8 cellular contexts compared by ENCODE assay signal in genomic region chr2:224847961-224848850, GRCh38.
DNase-seq lines count a peak whose midpoint lies in the region; ATAC-seq lines count a peak whose summit lies in the region.

No MANE protein-coding gene starts in this region.

- H3K9me3 Mint-ChIP-seq in CD4-positive, CD25-positive, alpha-beta regulatory T cell: no peaks in the 10 kb centered on the region
- no peaks in the 10 kb centered on the region for H3K9me3 Mint-ChIP-seq in activated naive CD8-positive, alpha-beta T cell treated with anti-CD3 and anti-CD28 coated beads, Interleukin-2, amount 10 ng/mL, durations not matched to agents 7 days and 5 days
- H3K9me3 Mint-ChIP-seq in activated T-helper 1 cell treated with anti-CD3 and anti-CD28 coated beads, Interleukin-12 subunit alpha, Interleukin-12 subunit beta, Interleukin-2, Interleukin-4 antibody, amounts not matched to agents 30 ng/mL and 10 ng/mL and 1 ng/mL, durations not matched to agents 14 hours and 24 hours and 36 hours: no peaks in the 10 kb centered on the region

- no peak overlapping the region for H3K4me3 Mint-ChIP-seq in CD4-positive, CD25-positive, alpha-beta regulatory T cell
- no peak overlapping the region for H3K4me3 Mint-ChIP-seq in activated naive CD8-positive, alpha-beta T cell treated with anti-CD3 and anti-CD28 coated beads, Interleukin-2, amount 10 ng/mL, durations not matched to agents 7 days and 5 days
- no peak overlapping the region for H3K4me3 Mint-ChIP-seq in activated T-helper 1 cell treated with anti-CD3 and anti-CD28 coated beads, Interleukin-12 subunit alpha, Interleukin-12 subunit beta, Interleukin-2, Interleukin-4 antibody, amounts not matched to agents 30 ng/mL and 10 ng/mL and 1 ng/mL, durations not matched to agents 14 hours and 24 hours and 36 hours

- no peak for ATAC-seq in CD4-positive, CD25-positive, alpha-beta regulatory T cell (ENCODE audit: low read depth in 2 of 2)
- no peak for ATAC-seq in activated naive CD8-positive, alpha-beta T cell treated with anti-CD3 and anti-CD28 coated beads, Interleukin-2, amount 10 ng/mL, durations not matched to agents 7 days and 5 days (ENCODE audit: low read depth)
- no peak for ATAC-seq in GM19452 (IDR thresholded peaks at IDR 0.05; ENCODE audit: unreplicated experiment)

- intact Hi-C loops in activated T-helper 1 cell treated with anti-CD3 and anti-CD28 coated beads, Interleukin-12 subunit alpha, Interleukin-12 subunit beta, Interleukin-2, Interleukin-4 antibody, amounts not matched to agents 30 ng/mL and 10 ng/mL and 1 ng/mL, durations not matched to agents 14 hours and 24 hours and 36 hours (cut with micrococcal nuclease): no loop called here

- no peaks in the 10 kb centered on the region for H3K27me3 Mint-ChIP-seq in CD4-positive, CD25-positive, alpha-beta regulatory T cell
- no peaks in the 10 kb centered on the region for H3K27me3 Mint-ChIP-seq in activated naive CD8-positive, alpha-beta T cell treated with anti-CD3 and anti-CD28 coated beads, Interleukin-2, amount 10 ng/mL, durations not matched to agents 7 days and 5 days
- H3K27me3 Mint-ChIP-seq in activated T-helper 1 cell treated with anti-CD3 and anti-CD28 coated beads, Interleukin-12 subunit alpha, Interleukin-12 subunit beta, Interleukin-2, Interleukin-4 antibody, amounts not matched to agents 30 ng/mL and 10 ng/mL and 1 ng/mL, durations not matched to agents 14 hours and 24 hours and 36 hours (ENCODE audit: insufficient read depth): no peaks in the 10 kb centered on the region

- peak overlapping the region in 2 of 3 donors; percentile 57 to 62 for H3K27ac Mint-ChIP-seq in CD4-positive, CD25-positive, alpha-beta regulatory T cell
- H3K27ac Mint-ChIP-seq in activated naive CD8-positive, alpha-beta T cell treated with anti-CD3 and anti-CD28 coated beads, Interleukin-2, amount 10 ng/mL, durations not matched to agents 7 days and 5 days: peak overlapping the region; percentile 9
- no peak overlapping the region for H3K27ac Mint-ChIP-seq in activated T-helper 1 cell treated with anti-CD3 and anti-CD28 coated beads, Interleukin-12 subunit alpha, Interleukin-12 subunit beta, Interleukin-2, Interleukin-4 antibody, amounts not matched to agents 30 ng/mL and 10 ng/mL and 1 ng/mL, durations not matched to agents 14 hours and 24 hours and 36 hours

- no peak overlapping the region for H3K27ac ChIP-seq in CD4-positive, CD25-positive, alpha-beta regulatory T cell (ENCODE audit: insufficient read depth, low read length, poor library complexity, severe bottlenecking)

- peaks cover 94% of the 10 kb centered on the region for H3K36me3 ChIP-seq in CD4-positive, CD25-positive, alpha-beta regulatory T cell (ENCODE audit: control insufficient read depth, insufficient read depth, low read length)
- peaks cover 11% of the 10 kb centered on the region for H3K36me3 ChIP-seq in MG63

- peaks cover 0 to 4% (median under 1%) of the 10 kb centered on the region in 4 donors for H3K4me1 Mint-ChIP-seq in CD4-positive, CD25-positive, alpha-beta regulatory T cell
- H3K4me1 Mint-ChIP-seq in activated naive CD8-positive, alpha-beta T cell treated with anti-CD3 and anti-CD28 coated beads, Interleukin-2, amount 10 ng/mL, durations not matched to agents 7 days and 5 days: peaks cover 4% of the 10 kb centered on the region
- peaks cover 12% of the 10 kb centered on the region for H3K4me1 Mint-ChIP-seq in activated T-helper 1 cell treated with anti-CD3 and anti-CD28 coated beads, Interleukin-12 subunit alpha, Interleukin-12 subunit beta, Interleukin-2, Interleukin-4 antibody, amounts not matched to agents 30 ng/mL and 10 ng/mL and 1 ng/mL, durations not matched to agents 14 hours and 24 hours and 36 hours (ENCODE audit: low read depth)

- H3K4me3 ChIP-seq in CD4-positive, CD25-positive, alpha-beta regulatory T cell (ENCODE audit: low read depth, low read length): no peak overlapping the region
- no peak overlapping the region for H3K4me3 ChIP-seq in MG63

- H3K4me1 ChIP-seq in CD4-positive, CD25-positive, alpha-beta regulatory T cell (ENCODE audit: control insufficient read depth, insufficient read depth, low read length, poor library complexity, severe bottlenecking): no peaks in the 10 kb centered on the region

- H3K27me3 ChIP-seq in CD4-positive, CD25-positive, alpha-beta regulatory T cell (ENCODE audit: control insufficient read depth, insufficient read depth, low read length): no peaks in the 10 kb centered on the region
- no peaks in the 10 kb centered on the region for H3K27me3 ChIP-seq in MG63

- no peaks in the 10 kb centered on the region for H3K9me3 ChIP-seq in CD4-positive, CD25-positive, alpha-beta regulatory T cell (ENCODE audit: control insufficient read depth in 2 of 2, low read length in 2 of 2)
- no peaks in the 10 kb centered on the region for H3K9me3 ChIP-seq in MG63

- peaks cover 74% of the 10 kb centered on the region for H3K36me3 Mint-ChIP-seq in CD4-positive, CD25-positive, alpha-beta regulatory T cell
- peaks cover 55% of the 10 kb centered on the region for H3K36me3 Mint-ChIP-seq in activated naive CD8-positive, alpha-beta T cell treated with anti-CD3 and anti-CD28 coated beads, Interleukin-2, amount 10 ng/mL, durations not matched to agents 7 days and 5 days
- H3K36me3 Mint-ChIP-seq in activated T-helper 1 cell treated with anti-CD3 and anti-CD28 coated beads, Interleukin-12 subunit alpha, Interleukin-12 subunit beta, Interleukin-2, Interleukin-4 antibody, amounts not matched to agents 30 ng/mL and 10 ng/mL and 1 ng/mL, durations not matched to agents 14 hours and 24 hours and 36 hours (ENCODE audit: low read depth): peaks cover 60% of the 10 kb centered on the region

- POLR2A ChIA-PET in activated naive CD8-positive, alpha-beta T cell treated with anti-CD3 and anti-CD28 coated beads, Interleukin-2, amount 10 ng/mL, durations not matched to agents 7 days and 5 days (lab: Charles Lee): no interaction called here

- no peak for DNase-seq in CD4-positive, CD25-positive, alpha-beta regulatory T cell
- DNase-seq in MG63 (peak; percentile 84), kidney tubule cell (ENCODE audit: low spot score) (peak; percentile 91), OCI-M1 (lab: John Stamatoyannopoulos, UW) (no peak)
- no peak for DNase-seq in activated naive CD8-positive, alpha-beta T cell treated with anti-CD3 and anti-CD28 coated beads, Interleukin-2, amount 10 ng/mL, durations not matched to agents 7 days and 5 days
- DNase-seq in activated T-helper 1 cell treated with anti-CD3 and anti-CD28 coated beads, Interleukin-12 subunit alpha, Interleukin-12 subunit beta, Interleukin-2, Interleukin-4 antibody, amounts not matched to agents 30 ng/mL and 10 ng/mL and 1 ng/mL, durations not matched to agents 14 hours and 24 hours and 36 hours (ENCODE audit: low spot score): no peak
- no peak for DNase-seq in activated CD4-positive, alpha-beta T cell treated with anti-CD3 and anti-CD28 coated beads, Interleukin-2, amount 50 U/mL, for 4 hours

Comparison
In these comparisons a context has a peak if more than half of its experiments do, and no peak if none do; other contexts are left out.
1. DNase-seq: peak in MG63 (single experiment) and kidney tubule cell (single experiment); none in CD4-positive, CD25-positive, alpha-beta regulatory T cell (0 of 3), activated naive CD8-positive, alpha-beta T cell treated with anti-CD3 and anti-CD28 coated beads, Interleukin-2, amount 10 ng/mL, durations not matched to agents 7 days and 5 days (single experiment), OCI-M1 (single experiment), activated T-helper 1 cell treated with anti-CD3 and anti-CD28 coated beads, Interleukin-12 subunit alpha, Interleukin-12 subunit beta, Interleukin-2, Interleukin-4 antibody, amounts not matched to agents 30 ng/mL and 10 ng/mL and 1 ng/mL, durations not matched to agents 14 hours and 24 hours and 36 hours (single experiment) and activated CD4-positive, alpha-beta T cell treated with anti-CD3 and anti-CD28 coated beads, Interleukin-2, amount 50 U/mL, for 4 hours (0 of 2).